In the genomic region with DNA sequence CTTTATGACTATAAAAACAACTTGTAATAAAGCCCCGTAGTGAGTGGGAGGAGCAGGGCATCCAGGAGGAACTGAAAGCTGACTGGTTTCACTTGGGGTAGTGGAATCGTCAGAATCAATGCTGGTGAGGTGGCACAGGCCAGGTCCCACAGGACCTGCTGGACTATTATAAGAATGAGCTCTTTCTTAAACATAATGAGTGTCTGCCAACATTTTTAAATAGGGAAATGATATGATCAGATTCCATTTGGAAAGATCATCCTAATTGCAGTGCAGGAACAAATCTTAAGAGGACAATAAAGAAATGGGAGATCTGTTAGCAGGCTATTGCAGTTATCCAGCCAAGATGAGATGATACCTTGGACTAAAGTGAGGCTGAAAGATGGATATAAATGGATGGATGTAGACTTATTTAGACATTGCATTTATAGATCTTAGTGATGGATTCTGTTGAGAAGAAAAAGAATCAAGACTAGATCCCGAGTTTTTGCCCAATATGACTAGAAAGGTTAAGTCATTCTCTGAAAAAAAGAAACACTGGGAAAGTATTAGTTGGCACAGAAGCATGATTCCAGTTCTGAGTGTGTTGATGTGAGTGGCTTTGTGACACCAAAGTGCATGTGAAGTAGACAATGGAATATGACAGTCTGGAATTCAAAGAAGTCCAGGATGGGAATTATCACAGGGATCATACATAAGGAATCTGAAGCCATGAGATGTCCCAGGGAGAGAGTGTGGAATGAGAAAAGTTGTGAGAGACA, we compare ENCODE assay signal across 8 cellular contexts.
DNase-seq lines count a peak whose midpoint lies in the region; ATAC-seq and TF ChIP-seq lines count a peak whose summit lies in the region.

No MANE protein-coding gene starts in this region.

- H3K27ac Mint-ChIP-seq in activated naive CD8-positive, alpha-beta T cell treated with anti-CD3 and anti-CD28 coated beads for 36 hours: peak overlapping the region; percentile 9

- CTCF ChIA-PET in RWPE1 (lab: Yijun Ruan, JAX): no interaction called here

- no peak overlapping the region for H3K4me3 Mint-ChIP-seq in activated naive CD8-positive, alpha-beta T cell treated with anti-CD3 and anti-CD28 coated beads for 36 hours

- DNase-seq in EH (ENCODE audit: low read depth) (peak; percentile 38), inferior parietal cortex (ENCODE audit: extremely low spot score) (no peak), NCI-H2029 treated with DMSO at 0.1 percent for 48 hours (lab: John Stamatoyannopoulos, UW) (no peak), RWPE1 (ENCODE audit: low spot score) (no peak), hypothalamus (lab: John Stamatoyannopoulos, UW) (no peak)
- DNase-seq in activated naive CD8-positive, alpha-beta T cell treated with anti-CD3 and anti-CD28 coated beads for 36 hours: peak; percentile 27

- no peak overlapping the region for H3K27ac ChIP-seq in RWPE1

- TF ChIP-seq CTCF in RWPE1 (conservative IDR thresholded peaks at IDR 0.05; ENCODE audit: low read depth): no peak

- POLR2A ChIA-PET in RWPE1 (lab: Yijun Ruan, JAX; ENCODE audit: low non-redundant PET): no interaction called here

- ATAC-seq in GM19438 (IDR thresholded peaks at IDR 0.05; ENCODE audit: low read depth, unreplicated experiment) (peak; percentile 93), HG03378 (IDR thresholded peaks at IDR 0.05; ENCODE audit: unreplicated experiment) (peak; percentile 92)

- H3K27me3 Mint-ChIP-seq in activated naive CD8-positive, alpha-beta T cell treated with anti-CD3 and anti-CD28 coated beads for 36 hours: no peaks in the 10 kb centered on the region

- peaks cover 28% of the 10 kb centered on the region for H3K4me1 Mint-ChIP-seq in activated naive CD8-positive, alpha-beta T cell treated with anti-CD3 and anti-CD28 coated beads for 36 hours

- peaks cover 6% of the 10 kb centered on the region for H3K9me3 Mint-ChIP-seq in activated naive CD8-positive, alpha-beta T cell treated with anti-CD3 and anti-CD28 coated beads for 36 hours

- H3K36me3 Mint-ChIP-seq in activated naive CD8-positive, alpha-beta T cell treated with anti-CD3 and anti-CD28 coated beads for 36 hours: peaks cover 7% of the 10 kb centered on the region

Comparison
In these comparisons a context has a peak if more than half of its experiments do, and no peak if none do; other contexts are left out.
1. DNase-seq: peak in EH (single experiment) and activated naive CD8-positive, alpha-beta T cell treated with anti-CD3 and anti-CD28 coated beads for 36 hours (single experiment); none in inferior parietal cortex (single experiment), NCI-H2029 treated with DMSO at 0.1 percent for 48 hours (single experiment), RWPE1 (single experiment) and hypothalamus (0 of 51).